Comparison of ENCODE assay signal across 2 cellular contexts in the genomic region with DNA sequence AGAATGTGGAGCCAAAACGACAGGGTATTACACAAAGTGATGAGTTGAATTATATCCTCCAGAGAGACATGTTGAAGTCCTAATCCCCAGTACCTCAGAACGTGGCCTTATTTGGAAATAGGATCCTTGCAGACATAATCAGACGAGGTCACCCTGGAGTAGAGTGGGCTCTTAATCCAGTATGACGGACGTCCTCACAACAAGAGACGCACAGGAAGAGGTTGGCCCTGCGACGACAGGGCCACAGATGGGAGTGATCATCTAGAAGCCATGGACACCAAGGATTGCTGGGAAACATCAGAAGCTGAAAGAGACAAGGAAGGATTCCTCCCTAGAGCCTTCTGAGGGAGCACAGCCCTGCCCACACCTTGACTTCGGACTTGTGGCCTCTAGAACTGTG.
TF ChIP-seq lines count a peak whose summit lies in the region.

No MANE protein-coding gene starts in this region.

TF ChIP-seq in A549, 52 proteins besides CTCF, POLR2A, EP300 and RAD21:
- TF ChIP-seq E2F6 (IDR thresholded peaks at IDR 0.05; ENCODE audit: borderline replicate concordance, low read depth): no peak
- TF ChIP-seq NPAS2 (CRISPR knock-in tag; IDR thresholded peaks at IDR 0.05; ENCODE audit: borderline replicate concordance): no peak
- no peak for TF ChIP-seq EHF (CRISPR knock-in tag; IDR thresholded peaks at IDR 0.05)
- no peak for TF ChIP-seq HDAC2 (IDR thresholded peaks at IDR 0.05)
- no peak for TF ChIP-seq CHD2 (IDR thresholded peaks at IDR 0.05; ENCODE audit: low read length, partially characterized antibody)
- TF ChIP-seq, protein P1, sequence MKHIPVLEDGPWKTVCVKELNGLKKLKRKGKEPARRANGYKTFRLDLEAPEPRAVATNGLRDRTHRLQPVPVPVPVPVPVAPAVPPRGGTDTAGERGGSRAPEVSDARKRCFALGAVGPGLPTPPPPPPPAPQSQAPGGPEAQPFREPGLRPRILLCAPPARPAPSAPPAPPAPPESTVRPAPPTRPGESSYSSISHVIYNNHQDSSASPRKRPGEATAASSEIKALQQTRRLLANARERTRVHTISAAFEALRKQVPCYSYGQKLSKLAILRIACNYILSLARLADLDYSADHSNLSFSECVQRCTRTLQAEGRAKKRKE (CRISPR knock-in tag; IDR thresholded peaks at IDR 0.05; ENCODE audit: low read depth): no peak

TF ChIP-seq in H1, 55 proteins besides CTCF, POLR2A, EP300 and RAD21:
- peak; percentile 27; the same call in 1 of the 2 replicates for TF ChIP-seq SRF (IDR thresholded peaks at IDR 0.05; ENCODE audit: low read depth, low read length)
- no peak for TF ChIP-seq GTF2F1 (IDR thresholded peaks at IDR 0.05; ENCODE audit: borderline replicate concordance, low read depth, low read length)
